19 cellular contexts compared by ENCODE assay signal in the genomic region with DNA sequence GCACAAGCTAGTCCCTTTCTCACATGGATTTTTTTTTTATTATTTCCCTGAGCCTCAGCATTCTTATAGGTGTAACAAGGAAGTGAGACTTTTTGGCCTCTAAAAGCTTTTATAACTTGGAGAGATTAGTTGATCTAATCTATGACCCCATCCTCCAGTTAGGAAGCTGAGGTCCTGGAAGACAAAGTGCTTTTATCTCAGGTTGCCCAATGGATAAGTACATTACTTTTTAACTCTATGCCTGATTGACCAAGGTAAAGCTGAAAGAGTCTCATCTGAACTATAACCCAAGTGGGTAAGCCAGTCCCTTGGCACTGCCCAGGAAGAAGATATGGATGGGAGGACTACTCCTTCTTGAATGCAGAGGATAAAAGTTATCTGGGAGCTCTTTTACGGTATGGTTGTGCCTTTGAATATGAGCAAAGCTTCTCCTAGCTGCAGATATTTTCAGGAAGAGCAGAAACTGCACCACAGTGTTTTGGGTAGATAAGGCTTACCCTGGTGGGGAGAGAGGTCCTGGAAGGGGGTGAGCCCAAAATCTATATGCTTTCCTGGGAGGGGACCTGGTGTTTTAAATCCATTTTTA. TPM values are rescaled to one million over a fixed set of nuclear protein-coding genes. Genes with fewer than 3 reads are reported as not detected.
"Had no signal": no experiment of that assay in that cellular context is flagged by ENCODE, and none has a peak within 500 bp of the region (broad histone marks: within the 10 kb centered on the region; RNA-seq: fewer than 3 reads in every experiment).

No MANE protein-coding gene starts in this region.

- H3K9me3 ChIP-seq: breast epithelium, esophagus muscularis mucosa, lower lobe of right lung had no signal

- H3K4me1 ChIP-seq: breast epithelium, esophagus muscularis mucosa had no signal

- H3K9me3 Mint-ChIP-seq: activated CD4-positive, alpha-beta memory T cell treated with anti-CD3 and anti-CD28 coated beads for 36 hours; activated T-cell treated with anti-CD3 and anti-CD28 coated beads, Interleukin-2, amount 50 U/mL, for 72 hours; natural killer cell had no signal

- H3K27ac ChIP-seq: breast epithelium, dorsolateral prefrontal cortex, esophagus muscularis mucosa, lower lobe of right lung had no signal

- DNase-seq: activated CD4-positive, alpha-beta memory T cell treated with anti-CD3 and anti-CD28 coated beads for 36 hours; activated CD4-positive, alpha-beta T cell treated with anti-CD3 and anti-CD28 coated beads for 1 hour; activated naive CD8-positive, alpha-beta T cell treated with anti-CD3 and anti-CD28 coated beads, Interleukin-2, amount 10 ng/mL, durations not matched to agents 7 days and 5 days; activated T-cell treated with anti-CD3 and anti-CD28 coated beads, Interleukin-2, amount 50 U/mL, for 72 hours; aorta; dorsolateral prefrontal cortex; immature natural killer cell; lower lobe of right lung; natural killer cell; nucleus accumbens; right cardiac atrium; stimulated activated naive CD4-positive, alpha-beta T cell; substantia nigra; trophoblast cell had no signal

- H3K27ac Mint-ChIP-seq: activated CD4-positive, alpha-beta memory T cell treated with anti-CD3 and anti-CD28 coated beads for 36 hours; activated naive CD8-positive, alpha-beta T cell treated with anti-CD3 and anti-CD28 coated beads, Interleukin-2, amount 10 ng/mL, durations not matched to agents 7 days and 5 days; activated T-cell treated with anti-CD3 and anti-CD28 coated beads, Interleukin-2, amount 50 U/mL, for 72 hours; immature natural killer cell; natural killer cell had no signal

- H3K4me3 ChIP-seq: breast epithelium, dorsolateral prefrontal cortex, esophagus muscularis mucosa, lower lobe of right lung, smooth muscle cell had no signal

- H3K27me3 ChIP-seq: esophagus muscularis mucosa had no signal

- ATAC-seq: activated T-cell treated with anti-CD3 and anti-CD28 coated beads, Interleukin-2, amount 50 U/mL, for 72 hours; lower lobe of right lung; natural killer cell; right cardiac atrium had no signal

- H3K36me3 ChIP-seq: breast epithelium, esophagus muscularis mucosa, lower lobe of right lung had no signal

- H3K4me3 Mint-ChIP-seq: activated CD4-positive, alpha-beta memory T cell treated with anti-CD3 and anti-CD28 coated beads for 36 hours; activated naive CD8-positive, alpha-beta T cell treated with anti-CD3 and anti-CD28 coated beads, Interleukin-2, amount 10 ng/mL, durations not matched to agents 7 days and 5 days; activated T-cell treated with anti-CD3 and anti-CD28 coated beads, Interleukin-2, amount 50 U/mL, for 72 hours; immature natural killer cell; natural killer cell had no signal

- H3K27me3 Mint-ChIP-seq: activated CD4-positive, alpha-beta memory T cell treated with anti-CD3 and anti-CD28 coated beads for 36 hours; activated naive CD8-positive, alpha-beta T cell treated with anti-CD3 and anti-CD28 coated beads, Interleukin-2, amount 10 ng/mL, durations not matched to agents 7 days and 5 days had no signal

- H3K36me3 Mint-ChIP-seq: activated CD4-positive, alpha-beta memory T cell treated with anti-CD3 and anti-CD28 coated beads for 36 hours; natural killer cell had no signal

RNA-seq across cellular contexts. Expression of gene VSIG4, which starts 40.2 kb away (rescaled TPM):
- total RNA-seq: activated CD4-positive, alpha-beta memory T cell treated with anti-CD3 and anti-CD28 coated beads for 36 hours; fibroblast of villous mesenchyme; smooth muscle cell; T-helper 1 cell treated with Interleukin-12 subunit alpha and Interleukin-12 subunit beta and Interleukin-4 antibody, amounts not matched to agents 30 ng/mL and 1 ng/mL, for 36 hours had no signal
